Comparison of ENCODE assay signal across 20 cellular contexts in the genomic region with DNA sequence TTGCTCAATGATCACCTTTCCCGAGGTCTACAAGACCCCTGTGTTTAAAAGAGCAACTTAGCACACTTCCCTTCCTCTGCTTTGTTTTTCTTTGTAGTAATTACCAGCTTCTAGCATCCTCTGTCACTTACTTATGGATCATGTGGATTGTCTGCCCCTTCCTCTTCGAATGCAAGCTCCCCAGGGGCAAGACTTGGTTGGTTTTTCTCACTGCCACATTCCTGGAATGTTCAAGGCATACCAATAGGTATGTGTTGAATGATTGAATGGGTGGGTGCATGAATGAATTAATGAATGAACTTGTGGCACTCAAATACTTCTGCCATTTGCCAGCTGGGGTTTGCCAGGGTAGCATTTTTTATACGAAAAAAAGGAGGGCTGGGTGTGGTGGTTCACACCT.
DNase-seq lines count a peak whose midpoint lies in the region; ATAC-seq, FAIRE-seq and TF ChIP-seq lines count a peak whose summit lies in the region.
"Had no signal": no experiment of that assay in that cellular context is flagged by ENCODE, and none has a peak within 500 bp of the region (broad histone marks: within the 10 kb centered on the region; RNA-seq: fewer than 3 reads in every experiment).

No MANE protein-coding gene starts in this region.

- H3K27me3 ChIP-seq in right atrium auricular region: no peaks in the 10 kb centered on the region
- H3K27me3 ChIP-seq in GM12878 (replicated peaks in 1 of 2; ENCODE audit: control insufficient read depth in 2 of 2, insufficient read depth in 2 of 2, low read length in 1 of 2): no peaks in the 10 kb centered on the region
- peaks cover 0 to 2% (median 0%) of the 10 kb centered on the region in 3 donors for H3K27me3 ChIP-seq in psoas muscle (ENCODE audit: insufficient read depth in 3 of 3, low read length in 2 of 3)
- peaks cover 4% of the 10 kb centered on the region for H3K27me3 ChIP-seq in A673 (replicated peaks; ENCODE audit: insufficient read depth, low read depth, low read length, poor library complexity)
- H3K27me3 ChIP-seq in esophagus squamous epithelium: no peaks in the 10 kb centered on the region
- H3K27me3 ChIP-seq in spleen (replicated peaks in 1 of 7): no peaks in the 10 kb centered on the region
- H3K27me3 ChIP-seq: BLaER1, SJCRH30 had no signal

- H3K9me3 ChIP-seq in right atrium auricular region (no peaks in the 10 kb centered on the region), GM12878 (replicated peaks; ENCODE audit: control insufficient read depth, insufficient read depth, low read length) (no peaks in the 10 kb centered on the region; the same call in 2 of the 3 replicates), psoas muscle (no peaks in the 10 kb centered on the region), A673 (ENCODE audit: low read depth, low read length, poor library complexity, severe bottlenecking) (no peaks in the 10 kb centered on the region), esophagus squamous epithelium (no peaks in the 10 kb centered on the region), spleen (no peaks in the 10 kb centered on the region)
- H3K9me3 ChIP-seq: A549, BLaER1, SJCRH30 had no signal

- RAD21 ChIA-PET in GM12878 (lab: Charles Lee; ENCODE audit: unreplicated experiment): interaction anchor here (1.3 kb wide), 1 partner anchor 92 kb away, joined by 3 read pairs; no protein-coding TSS in a partner anchor

- ATAC-seq in left cardiac atrium (no peak), GM12878 (no peak), psoas muscle (no peak)
- ATAC-seq: A549 had no signal

- BruUV-seq in GM12878 (replicated peaks; lab: Mats Ljungman, UMichigan) (no TSS peak), A673 (replicated peaks; lab: Mats Ljungman, UMichigan) (no TSS peak)

- intact Hi-C loops in left cardiac atrium (cut with DNase I) (no loop called here), GM12878 (cut with micrococcal nuclease; ENCODE audit: unreplicated experiment) (no loop called here), psoas muscle (cut with DNase I) (no loop called here), A673 (cut with micrococcal nuclease; ENCODE audit: unreplicated experiment) (no loop called here), esophagus squamous epithelium (cut with DNase I) (no loop called here), spleen (cut with DNase I; ENCODE audit: low total_unique reads) (no loop called here)

- no peak overlapping the region for H3K4me2 ChIP-seq in GM12878 (ENCODE audit: control insufficient read depth, insufficient read depth)
- H3K4me2 ChIP-seq: A549, BLaER1 had no signal

- no peak for FAIRE-seq in GM12878 (lab: Jason Lieb, UNC)
- FAIRE-seq: A549, GM12892, H54 had no signal

- H4K20me1 ChIP-seq in GM12878 (ENCODE audit: control insufficient read depth, insufficient read depth): no peaks in the 10 kb centered on the region
- H4K20me1 ChIP-seq: BLaER1 had no signal

- no peak overlapping the region for H3K9ac ChIP-seq in GM12878 (ENCODE audit: control insufficient read depth, insufficient read depth, low read length)
- H3K9ac ChIP-seq: BLaER1 had no signal

- in situ Hi-C loops in GM12878 (cut with MboI): no loop called here

- DNase-seq in right atrium auricular region (ENCODE audit: low spot score): no peak
- DNase-seq in left cardiac atrium: no peak
- DNase-seq in GM12878 (ENCODE audit: low read depth, low spot score): no peak
- no peak for DNase-seq in psoas muscle
- no peak for DNase-seq in A673 (ENCODE audit: low spot score)
- no peak for DNase-seq in esophagus squamous epithelium (lab: John Stamatoyannopoulos, UW)
- no peak for DNase-seq in spleen
- DNase-seq: CD4-positive, alpha-beta memory T cell; EL; HFFc6; NCI-H1417 treated with DMSO at 0.1 percent for 48 hours; NCI-H1930; NCI-H226; NCI-H524; RPMI8226; SJCRH30 had no signal

- H3K27ac ChIP-seq in right atrium auricular region: peak overlapping the region; percentile 47 to 78
- H3K27ac ChIP-seq in GM12878 (ENCODE audit: control insufficient read depth, insufficient read depth): no peak overlapping the region
- peak overlapping the region; percentile 39 for H3K27ac ChIP-seq in psoas muscle
- H3K27ac ChIP-seq in A673 (ENCODE audit: low read depth, low read length, poor library complexity, severe bottlenecking): no peak overlapping the region
- peak overlapping the region in 1 of 4 donors; percentile 5 for H3K27ac ChIP-seq in esophagus squamous epithelium
- H3K27ac ChIP-seq in spleen: no peak overlapping the region
- H3K27ac ChIP-seq: A549, BLaER1 had no signal

- H3K4me1 ChIP-seq in right atrium auricular region: peaks cover 0 to 73% of the 10 kb centered on the region in 2 donors
- peaks cover 3% of the 10 kb centered on the region; the same call in 1 of the 2 replicates for H3K4me1 ChIP-seq in GM12878 (ENCODE audit: control insufficient read depth, insufficient read depth, low read length)
- no peaks in the 10 kb centered on the region for H3K4me1 ChIP-seq in psoas muscle
- H3K4me1 ChIP-seq in A673 (ENCODE audit: insufficient read depth, low read length, poor library complexity, severe bottlenecking): no peaks in the 10 kb centered on the region
- peaks cover 5 to 36% (median 15%) of the 10 kb centered on the region in 3 donors for H3K4me1 ChIP-seq in esophagus squamous epithelium
- H3K4me1 ChIP-seq in spleen: peaks cover 0 to 24% (median 7%) of the 10 kb centered on the region in 6 donors
- H3K4me1 ChIP-seq: A549 had no signal

- no peak for TF ChIP-seq EP300 in GM12878 (IDR thresholded peaks at IDR 0.05; ENCODE audit: borderline replicate concordance in 1 of 2, control insufficient read depth in 1 of 2, low read depth in 2 of 2, low read length in 2 of 2)

- CTCF ChIA-PET in GM12878 (lab: Yijun Ruan, JAX) (no interaction called here), A673 (lab: Charles Lee) (no interaction called here)

- WGBS in GM12878 (ENCODE audit: insufficient coverage, insufficient replicate concordance, low lambda C conversion rate, missing lambda C conversion rate): 12% methylated on average over 3 of the region's 3 CpGs
- WGBS in psoas muscle, 3 donors: 85 to 90% (median 86%) methylated on average over 3 of the region's 3 CpGs
- 65 to 69% methylated on average over 3 of the region's 3 CpGs for WGBS in esophagus squamous epithelium, 2 donors
- 62 to 78% (median 74%) methylated on average over 3 of the region's 3 CpGs for WGBS in spleen, 5 donors

- H3K36me3 ChIP-seq in right atrium auricular region: no peaks in the 10 kb centered on the region
- H3K36me3 ChIP-seq in GM12878 (ENCODE audit: control insufficient read depth in 2 of 2, insufficient read depth in 2 of 2, low read length in 1 of 2): no peaks in the 10 kb centered on the region
- H3K36me3 ChIP-seq in psoas muscle (ENCODE audit: insufficient read depth in 1 of 2, low read depth in 1 of 2): no peaks in the 10 kb centered on the region
- no peaks in the 10 kb centered on the region for H3K36me3 ChIP-seq in A673 (ENCODE audit: insufficient read depth, low read length, poor library complexity, severe bottlenecking)
- H3K36me3 ChIP-seq in esophagus squamous epithelium: no peaks in the 10 kb centered on the region
- no peaks in the 10 kb centered on the region for H3K36me3 ChIP-seq in spleen
- H3K36me3 ChIP-seq: BLaER1, SJCRH30 had no signal

- SMC1A ChIA-PET in GM12878 (lab: Charles Lee; ENCODE audit: uncharacterized antibody, unreplicated experiment): interaction anchor here (0.6 to 1.2 kb wide), 3 partner anchors 47 to 305 kb away, joined by 3 read pairs; no protein-coding TSS in a partner anchor

- no peaks in the 10 kb centered on the region for H3K79me2 ChIP-seq in GM12878 (ENCODE audit: control insufficient read depth, insufficient read depth, low read length)

- POLR2A ChIA-PET in GM12878 (lab: Charles Lee) (interaction anchor here (0.7 kb wide), 1 partner anchor 13 kb away, joined by 4 read pairs; no protein-coding TSS in a partner anchor), A673 (lab: Charles Lee; ENCODE audit: low non-redundant PET) (no interaction called here)

- TF ChIP-seq CTCF in right atrium auricular region (IDR thresholded peaks at IDR 0.05) (no peak), GM12878 (IDR thresholded peaks at IDR 0.05 in 2 of 3, conservative IDR thresholded peaks at IDR 0.05 in 1 of 3; ENCODE audit: control insufficient read depth in 2 of 3, extremely low read depth in 1 of 3, insufficient read depth in 1 of 3, low read depth in 3 of 3, low read length in 3 of 3) (no peak), psoas muscle (IDR thresholded peaks at IDR 0.05) (no peak), A673 (conservative IDR thresholded peaks at IDR 0.05; ENCODE audit: low read depth, low read length) (no peak), esophagus squamous epithelium (IDR thresholded peaks at IDR 0.05) (no peak), spleen (IDR thresholded peaks at IDR 0.05 in 8 of 11, conservative IDR thresholded peaks at IDR 0.05 in 3 of 11) (no peak)

- no peak for TF ChIP-seq RAD21 in GM12878 (IDR thresholded peaks at IDR 0.05; ENCODE audit: insufficient read depth, low read depth, low read length)

- H3K4me3 ChIP-seq in right atrium auricular region (no peak overlapping the region), GM12878 (no peak overlapping the region), psoas muscle (no peak overlapping the region), A673 (ENCODE audit: low read depth, low read length, poor library complexity, severe bottlenecking) (no peak overlapping the region), esophagus squamous epithelium (no peak overlapping the region), spleen (no peak overlapping the region)
- H3K4me3 ChIP-seq: A549, BLaER1, SJCRH30 had no signal

- H2AFZ ChIP-seq in GM12878 (ENCODE audit: control insufficient read depth, low read depth, low read length): no peak overlapping the region

- TF ChIP-seq POLR2A in GM12878 (IDR thresholded peaks at IDR 0.05; ENCODE audit: low read depth, low read length) (no peak), esophagus squamous epithelium (IDR thresholded peaks at IDR 0.05) (no peak), spleen (IDR thresholded peaks at IDR 0.05) (no peak)

TF ChIP-seq in GM12878, 131 proteins besides CTCF, POLR2A, EP300 and RAD21:
- TF ChIP-seq ZNF24 (IDR thresholded peaks at IDR 0.05) (peak; percentile 32; the same call in 1 of the 2 replicates), HDAC2 (IDR thresholded peaks at IDR 0.05) (no peak), IKZF2 (IDR thresholded peaks at IDR 0.05) (no peak), PAX5 (IDR thresholded peaks at IDR 0.05; ENCODE audit: borderline replicate concordance, low read depth, low read length) (no peak)

Comparison
In these comparisons a context has a peak if more than half of its experiments do, and no peak if none do; other contexts are left out.
1. H3K27ac ChIP-seq: peak in right atrium auricular region (2 of 2) and psoas muscle (single experiment); none in GM12878 (single experiment), A673 (single experiment) and spleen (0 of 8).